8 cellular contexts compared by ENCODE assay signal in genomic region chr11:59106363-59107336, GRCh38. TPM values are rescaled to one million over a fixed set of nuclear protein-coding genes. Genes with fewer than 3 reads are reported as not detected.
DNase-seq lines count a peak whose midpoint lies in the region; ATAC-seq and TF ChIP-seq lines count a peak whose summit lies in the region.

FAM111B (plus strand) TSS chr11:59107237; CDS start chr11:59109626, 2,389 bp downstream.

- TF ChIP-seq CTCF in GM12872 (IDR thresholded peaks at IDR 0.05; ENCODE audit: insufficient read depth, low read depth, low read length), result 0 out of 3 replicates have a peak, but pooled peaks have one; percentile 5
- TF ChIP-seq CTCF in progenitor cell of endocrine pancreas (IDR thresholded peaks at IDR 0.05; ENCODE audit: unreplicated experiment), result no peak

- peaks cover 16% of the 10 kb centered on the region for H3K4me1 Mint-ChIP-seq in progenitor cell of endocrine pancreas (ENCODE audit: low read depth)

- peak within 1 kb of the TSS; percentile 80 for H3K4me3 Mint-ChIP-seq in progenitor cell of endocrine pancreas (ENCODE audit: low read depth)

- H3K36me3 Mint-ChIP-seq in progenitor cell of endocrine pancreas (ENCODE audit: insufficient read depth), result peaks cover 1% of the 10 kb centered on the region

- DNase-seq in NCI-H1048 (lab: John Stamatoyannopoulos, UW), result peak; percentile 72
- peak; percentile 96 for DNase-seq in SW480 (ENCODE audit: low spot score)
- peak; percentile 44 for DNase-seq in amniotic stem cell (lab: John Stamatoyannopoulos, UW)
- peak; percentile 81 for DNase-seq in left ventricle myocardium superior
- DNase-seq in progenitor cell of endocrine pancreas (ENCODE audit: low spot score, unreplicated experiment), result peak; percentile 44
- no peak for DNase-seq in UCSD-AML1 (lab: John Stamatoyannopoulos, UW; ENCODE audit: unreplicated experiment)

- intact Hi-C loops in left ventricle myocardium superior (cut with micrococcal nuclease), result no loop called here

- H3K27me3 Mint-ChIP-seq in progenitor cell of endocrine pancreas, result peaks cover 47% of the 10 kb centered on the region

- ATAC-seq in HG02588 (IDR thresholded peaks at IDR 0.05; ENCODE audit: unreplicated experiment) (peak; percentile 68), left ventricle myocardium superior (peak; percentile 99)

- no peaks in the 10 kb centered on the region for H3K9me3 Mint-ChIP-seq in progenitor cell of endocrine pancreas (ENCODE audit: low read depth)

- peak within 1 kb of the TSS; percentile 90 for H3K27ac Mint-ChIP-seq in progenitor cell of endocrine pancreas

RNA-seq across cellular contexts. Expression of gene FAM111B, which starts in this region (rescaled TPM):
- total RNA-seq in left ventricle myocardium superior (0.84 TPM), progenitor cell of endocrine pancreas (13.8 and 14.7 TPM in 2 replicates)

Comparison
In these comparisons a context has a peak if more than half of its experiments do, and no peak if none do; other contexts are left out.
1. Peak in DNase-seq and ATAC-seq in left ventricle myocardium superior; RNA of the gene not detected or under 1 TPM.